ENCODE assay signal across 1 cellular context in genomic region chr18:74496508-74497307, GRCh38.
TF ChIP-seq lines count a peak whose summit lies in the region.

No MANE protein-coding gene starts in this region.

TF ChIP-seq in HepG2, 621 proteins besides CTCF, POLR2A, EP300 and RAD21 (continued from another document):
- no peak for TF ChIP-seq HNF4G (IDR thresholded peaks at IDR 0.05; ENCODE audit: borderline replicate concordance, low read depth, low read length)
- 0 out of 2 replicates have a peak, but pooled peaks have one; percentile 7 for TF ChIP-seq HNF4G (CRISPR knock-in tag; IDR thresholded peaks at IDR 0.05; ENCODE audit: borderline replicate concordance, low read depth)
- TF ChIP-seq RELA (CRISPR knock-in tag; IDR thresholded peaks at IDR 0.05), result 0 out of 2 replicates have a peak, but pooled peaks have one; percentile 46
- peak; percentile 73; the same call in 1 of the 2 replicates for TF ChIP-seq ZNF577 (CRISPR knock-in tag; IDR thresholded peaks at IDR 0.05; ENCODE audit: borderline replicate concordance, low read depth)
- no peak for TF ChIP-seq SOX6 (IDR thresholded peaks at IDR 0.05)
- TF ChIP-seq SOX6 (CRISPR knock-in tag; IDR thresholded peaks at IDR 0.05), result 0 out of 2 replicates have a peak, but pooled peaks have one; percentile 43
- no peak for TF ChIP-seq SSRP1 (CRISPR knock-in tag; IDR thresholded peaks at IDR 0.05)
- TF ChIP-seq NFIC (IDR thresholded peaks at IDR 0.05; ENCODE audit: low read length), result no peak
- TF ChIP-seq ZNF30 (CRISPR knock-in tag; IDR thresholded peaks at IDR 0.05), result no peak
